20 cellular contexts compared by ENCODE assay signal in the genomic region with DNA sequence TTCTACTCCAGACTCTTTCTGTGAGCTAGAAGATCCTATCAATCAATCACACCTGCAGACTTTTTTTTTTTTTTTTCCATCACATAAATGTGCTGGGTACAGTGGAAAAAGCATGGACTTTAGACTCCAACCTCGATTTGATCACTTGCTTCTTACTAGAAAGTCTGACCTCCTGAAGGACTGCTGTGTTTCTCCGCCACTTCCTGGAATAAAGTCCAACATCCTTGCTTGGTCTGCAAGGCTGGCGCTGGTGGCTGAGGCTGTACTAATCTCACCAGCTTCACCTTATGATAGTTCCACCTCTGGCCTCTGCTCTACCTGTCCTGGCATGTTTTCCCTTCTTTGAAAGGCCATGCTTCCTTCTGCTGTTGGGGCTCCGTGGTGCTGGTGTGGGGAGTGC.
"Had no signal": no experiment of that assay in that cellular context is flagged by ENCODE, and none has a peak within 500 bp of the region (broad histone marks: within the 10 kb centered on the region; RNA-seq: fewer than 3 reads in every experiment).

No MANE protein-coding gene starts in this region.

- H3K27ac ChIP-seq: foreskin keratinocyte, neural progenitor cell, ovary, thoracic aorta, uterus had no signal

- H3K4me3 ChIP-seq: neural progenitor cell, ovary, thoracic aorta, uterus had no signal

- H3K27ac Mint-ChIP-seq: natural killer cell treated with Interleukin-12 subunit alpha and Interleukin-12 subunit beta and Interleukin-15 and Interleukin-18, amount 100 ng/mL, for 72 hours; neural progenitor cell; progenitor cell of endocrine pancreas; stimulated activated effector memory CD8-positive, alpha-beta T cell treated with anti-CD3 and anti-CD28 coated beads, Interleukin-12 subunit alpha, Interleukin-12 subunit beta, amount 100 ng/mL, for 72 hours; type B pancreatic cell had no signal

- DNase-seq: cerebellar nuclear complex; dermis blood vessel endothelial cell; erythroblast; foreskin keratinocyte; kidney; left cardiac atrium; left ventricle myocardium superior; nucleus accumbens; ovary; right cardiac atrium; stimulated activated CD4-positive, alpha-beta T cell treated with anti-CD3 and anti-CD28 coated beads, Interleukin-4, amount 100 ng/mL, for 1 hour; stimulated activated CD8-positive, alpha-beta memory T cell treated with anti-CD3 and anti-CD28 coated beads, Interleukin-4, amount 100 ng/mL, for 48 hours; stimulated activated naive CD8-positive, alpha-beta T cell treated with anti-CD3 and anti-CD28 coated beads, Interleukin-15, Interleukin-2, amounts not matched to agents 100 U/mL and 50 U/mL, for 24 hours; uterus had no signal

- H3K9ac ChIP-seq: neural progenitor cell had no signal

- H3K27me3 ChIP-seq: foreskin keratinocyte, neural progenitor cell, ovary, uterus had no signal

- H3K36me3 Mint-ChIP-seq: natural killer cell treated with Interleukin-12 subunit alpha and Interleukin-12 subunit beta and Interleukin-15 and Interleukin-18, amount 100 ng/mL, for 72 hours; neural progenitor cell; stimulated activated effector memory CD8-positive, alpha-beta T cell treated with anti-CD3 and anti-CD28 coated beads, Interleukin-12 subunit alpha, Interleukin-12 subunit beta, amount 100 ng/mL, for 72 hours; type B pancreatic cell had no signal

- H3K9me3 Mint-ChIP-seq: natural killer cell treated with Interleukin-12 subunit alpha and Interleukin-12 subunit beta and Interleukin-15 and Interleukin-18, amount 100 ng/mL, for 72 hours; neural progenitor cell; stimulated activated effector memory CD8-positive, alpha-beta T cell treated with anti-CD3 and anti-CD28 coated beads, Interleukin-12 subunit alpha, Interleukin-12 subunit beta, amount 100 ng/mL, for 72 hours had no signal

- H2AFZ ChIP-seq: neural progenitor cell had no signal

- H3K36me3 ChIP-seq: neural progenitor cell, ovary, thoracic aorta, uterus had no signal

- H3K4me2 ChIP-seq: neural progenitor cell had no signal

- H3K27me3 Mint-ChIP-seq: progenitor cell of endocrine pancreas had no signal

- H3K4me3 Mint-ChIP-seq: natural killer cell treated with Interleukin-12 subunit alpha and Interleukin-12 subunit beta and Interleukin-15 and Interleukin-18, amount 100 ng/mL, for 72 hours; neural progenitor cell; stimulated activated effector memory CD8-positive, alpha-beta T cell treated with anti-CD3 and anti-CD28 coated beads, Interleukin-12 subunit alpha, Interleukin-12 subunit beta, amount 100 ng/mL, for 72 hours; type B pancreatic cell had no signal

- H3K9me3 ChIP-seq: ovary, thoracic aorta, uterus had no signal

- H3K4me1 Mint-ChIP-seq: stimulated activated effector memory CD8-positive, alpha-beta T cell treated with anti-CD3 and anti-CD28 coated beads, Interleukin-12 subunit alpha, Interleukin-12 subunit beta, amount 100 ng/mL, for 72 hours had no signal

- ATAC-seq: foreskin keratinocyte; left cardiac atrium; left ventricle myocardium superior; natural killer cell treated with Interleukin-12 subunit alpha and Interleukin-12 subunit beta and Interleukin-15 and Interleukin-18, amount 100 ng/mL, for 72 hours; right cardiac atrium; stimulated activated effector memory CD8-positive, alpha-beta T cell treated with anti-CD3 and anti-CD28 coated beads, Interleukin-12 subunit alpha, Interleukin-12 subunit beta, amount 100 ng/mL, for 72 hours; stimulated activated naive CD8-positive, alpha-beta T cell treated with anti-CD3 and anti-CD28 coated beads, Interleukin-15, Interleukin-2, amounts not matched to agents 100 U/mL and 50 U/mL, for 24 hours had no signal

- H3K4me1 ChIP-seq: uterus had no signal
